ENCODE assay signal across 1 cellular context in the genomic region with DNA sequence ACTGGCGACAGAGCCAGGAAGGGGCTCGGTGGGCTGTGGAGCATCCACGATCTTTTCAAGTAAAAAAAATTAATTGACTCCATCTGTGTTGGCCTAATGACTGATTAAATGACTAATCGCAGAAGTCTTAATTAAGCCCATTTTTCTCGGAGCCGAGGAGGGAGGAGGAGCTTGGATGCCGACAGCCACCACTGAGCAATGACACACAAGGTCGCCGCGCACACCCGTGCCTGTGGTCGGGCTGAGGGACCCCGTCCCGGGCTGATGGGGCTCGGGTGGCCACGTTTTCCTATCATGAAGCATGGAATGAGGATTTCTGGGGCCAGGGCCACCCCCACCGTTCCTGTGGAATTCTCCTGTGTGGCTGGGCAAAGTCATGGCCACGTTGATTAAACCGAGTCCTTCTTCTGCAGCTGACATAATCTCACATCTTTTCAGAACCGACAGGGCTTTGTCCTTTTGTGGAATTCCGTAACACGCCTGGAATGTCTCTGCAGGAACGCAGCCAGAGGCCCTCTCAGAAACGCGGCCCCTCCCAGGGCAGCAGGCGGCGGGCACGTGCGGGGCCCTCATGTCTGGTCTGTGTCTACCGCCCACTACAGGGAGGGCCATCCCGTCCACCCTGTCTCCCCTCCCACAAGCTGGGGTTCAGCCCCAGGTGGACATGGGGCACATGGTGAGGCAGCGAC.
A peak's percentile ranks its signal among the peaks of the same experiment; 100 is the strongest.
TF ChIP-seq lines count a peak whose summit lies in the region.

No MANE protein-coding gene starts in this region.

TF ChIP-seq in HepG2, 621 proteins besides CTCF, POLR2A, EP300 and RAD21 (continued from another document and continues in another):
- TF ChIP-seq, protein P1, sequence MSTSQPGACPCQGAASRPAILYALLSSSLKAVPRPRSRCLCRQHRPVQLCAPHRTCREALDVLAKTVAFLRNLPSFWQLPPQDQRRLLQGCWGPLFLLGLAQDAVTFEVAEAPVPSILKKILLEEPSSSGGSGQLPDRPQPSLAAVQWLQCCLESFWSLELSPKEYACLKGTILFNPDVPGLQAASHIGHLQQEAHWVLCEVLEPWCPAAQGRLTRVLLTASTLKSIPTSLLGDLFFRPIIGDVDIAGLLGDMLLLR (CRISPR knock-in tag; IDR thresholded peaks at IDR 0.05) = no peak
- TF ChIP-seq, protein P2, sequence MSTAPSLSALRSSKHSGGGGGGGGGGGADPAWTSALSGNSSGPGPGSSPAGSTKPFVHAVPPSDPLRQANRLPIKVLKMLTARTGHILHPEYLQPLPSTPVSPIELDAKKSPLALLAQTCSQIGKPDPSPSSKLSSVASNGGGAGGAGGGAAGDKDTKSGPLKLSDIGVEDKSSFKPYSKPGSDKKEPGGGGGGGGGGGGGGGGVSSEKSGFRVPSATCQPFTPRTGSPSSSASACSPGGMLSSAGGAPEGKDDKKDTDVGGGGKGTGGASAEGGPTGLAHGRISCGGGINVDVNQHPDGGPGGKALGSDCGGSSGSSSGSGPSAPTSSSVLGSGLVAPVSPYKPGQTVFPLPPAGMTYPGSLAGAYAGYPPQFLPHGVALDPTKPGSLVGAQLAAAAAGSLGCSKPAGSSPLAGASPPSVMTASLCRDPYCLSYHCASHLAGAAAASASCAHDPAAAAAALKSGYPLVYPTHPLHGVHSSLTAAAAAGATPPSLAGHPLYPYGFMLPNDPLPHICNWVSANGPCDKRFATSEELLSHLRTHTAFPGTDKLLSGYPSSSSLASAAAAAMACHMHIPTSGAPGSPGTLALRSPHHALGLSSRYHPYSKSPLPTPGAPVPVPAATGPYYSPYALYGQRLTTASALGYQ (CRISPR knock-in tag; IDR thresholded peaks at IDR 0.05) = no peak
- no peak for TF ChIP-seq KMT2A (CRISPR knock-in tag; IDR thresholded peaks at IDR 0.05)
- TF ChIP-seq NR2C2 (CRISPR knock-in tag; IDR thresholded peaks at IDR 0.05; ENCODE audit: borderline replicate concordance) = no peak
- TF ChIP-seq MTA3 (CRISPR knock-in tag; IDR thresholded peaks at IDR 0.05) = no peak
- TF ChIP-seq, protein P3, sequence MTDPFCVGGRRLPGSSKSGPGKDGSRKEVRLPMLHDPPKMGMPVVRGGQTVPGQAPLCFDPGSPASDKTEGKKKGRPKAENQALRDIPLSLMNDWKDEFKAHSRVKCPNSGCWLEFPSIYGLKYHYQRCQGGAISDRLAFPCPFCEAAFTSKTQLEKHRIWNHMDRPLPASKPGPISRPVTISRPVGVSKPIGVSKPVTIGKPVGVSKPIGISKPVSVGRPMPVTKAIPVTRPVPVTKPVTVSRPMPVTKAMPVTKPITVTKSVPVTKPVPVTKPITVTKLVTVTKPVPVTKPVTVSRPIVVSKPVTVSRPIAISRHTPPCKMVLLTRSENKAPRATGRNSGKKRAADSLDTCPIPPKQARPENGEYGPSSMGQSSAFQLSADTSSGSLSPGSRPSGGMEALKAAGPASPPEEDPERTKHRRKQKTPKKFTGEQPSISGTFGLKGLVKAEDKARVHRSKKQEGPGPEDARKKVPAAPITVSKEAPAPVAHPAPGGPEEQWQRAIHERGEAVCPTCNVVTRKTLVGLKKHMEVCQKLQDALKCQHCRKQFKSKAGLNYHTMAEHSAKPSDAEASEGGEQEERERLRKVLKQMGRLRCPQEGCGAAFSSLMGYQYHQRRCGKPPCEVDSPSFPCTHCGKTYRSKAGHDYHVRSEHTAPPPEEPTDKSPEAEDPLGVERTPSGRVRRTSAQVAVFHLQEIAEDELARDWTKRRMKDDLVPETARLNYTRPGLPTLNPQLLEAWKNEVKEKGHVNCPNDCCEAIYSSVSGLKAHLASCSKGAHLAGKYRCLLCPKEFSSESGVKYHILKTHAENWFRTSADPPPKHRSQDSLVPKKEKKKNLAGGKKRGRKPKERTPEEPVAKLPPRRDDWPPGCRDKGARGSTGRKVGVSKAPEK (CRISPR knock-in tag; IDR thresholded peaks at IDR 0.05; ENCODE audit: borderline replicate concordance) = peak; percentile 69; the same call in 1 of the 2 replicates
- TF ChIP-seq, protein P4, sequence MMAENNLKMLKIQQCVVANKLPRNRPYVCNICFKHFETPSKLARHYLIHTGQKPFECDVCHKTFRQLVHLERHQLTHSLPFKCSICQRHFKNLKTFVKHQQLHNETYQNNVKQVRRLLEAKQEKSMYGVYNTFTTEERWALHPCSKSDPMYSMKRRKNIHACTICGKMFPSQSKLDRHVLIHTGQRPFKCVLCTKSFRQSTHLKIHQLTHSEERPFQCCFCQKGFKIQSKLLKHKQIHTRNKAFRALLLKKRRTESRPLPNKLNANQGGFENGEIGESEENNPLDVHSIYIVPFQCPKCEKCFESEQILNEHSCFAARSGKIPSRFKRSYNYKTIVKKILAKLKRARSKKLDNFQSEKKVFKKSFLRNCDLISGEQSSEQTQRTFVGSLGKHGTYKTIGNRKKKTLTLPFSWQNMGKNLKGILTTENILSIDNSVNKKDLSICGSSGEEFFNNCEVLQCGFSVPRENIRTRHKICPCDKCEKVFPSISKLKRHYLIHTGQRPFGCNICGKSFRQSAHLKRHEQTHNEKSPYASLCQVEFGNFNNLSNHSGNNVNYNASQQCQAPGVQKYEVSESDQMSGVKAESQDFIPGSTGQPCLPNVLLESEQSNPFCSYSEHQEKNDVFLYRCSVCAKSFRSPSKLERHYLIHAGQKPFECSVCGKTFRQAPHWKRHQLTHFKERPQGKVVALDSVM (CRISPR knock-in tag; IDR thresholded peaks at IDR 0.05) = no peak
- TF ChIP-seq, protein P5, sequence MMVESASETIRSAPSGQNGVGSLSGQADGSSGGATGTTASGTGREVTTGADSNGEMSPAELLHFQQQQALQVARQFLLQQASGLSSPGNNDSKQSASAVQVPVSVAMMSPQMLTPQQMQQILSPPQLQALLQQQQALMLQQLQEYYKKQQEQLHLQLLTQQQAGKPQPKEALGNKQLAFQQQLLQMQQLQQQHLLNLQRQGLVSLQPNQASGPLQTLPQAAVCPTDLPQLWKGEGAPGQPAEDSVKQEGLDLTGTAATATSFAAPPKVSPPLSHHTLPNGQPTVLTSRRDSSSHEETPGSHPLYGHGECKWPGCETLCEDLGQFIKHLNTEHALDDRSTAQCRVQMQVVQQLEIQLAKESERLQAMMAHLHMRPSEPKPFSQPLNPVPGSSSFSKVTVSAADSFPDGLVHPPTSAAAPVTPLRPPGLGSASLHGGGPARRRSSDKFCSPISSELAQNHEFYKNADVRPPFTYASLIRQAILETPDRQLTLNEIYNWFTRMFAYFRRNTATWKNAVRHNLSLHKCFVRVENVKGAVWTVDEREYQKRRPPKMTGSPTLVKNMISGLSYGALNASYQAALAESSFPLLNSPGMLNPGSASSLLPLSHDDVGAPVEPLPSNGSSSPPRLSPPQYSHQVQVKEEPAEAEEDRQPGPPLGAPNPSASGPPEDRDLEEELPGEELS (CRISPR knock-in tag; IDR thresholded peaks at IDR 0.05) = no peak
- TF ChIP-seq ATF1 (CRISPR knock-in tag; IDR thresholded peaks at IDR 0.05) = no peak
- no peak for TF ChIP-seq DDIT3 (CRISPR knock-in tag; IDR thresholded peaks at IDR 0.05)
- TF ChIP-seq, protein P6, sequence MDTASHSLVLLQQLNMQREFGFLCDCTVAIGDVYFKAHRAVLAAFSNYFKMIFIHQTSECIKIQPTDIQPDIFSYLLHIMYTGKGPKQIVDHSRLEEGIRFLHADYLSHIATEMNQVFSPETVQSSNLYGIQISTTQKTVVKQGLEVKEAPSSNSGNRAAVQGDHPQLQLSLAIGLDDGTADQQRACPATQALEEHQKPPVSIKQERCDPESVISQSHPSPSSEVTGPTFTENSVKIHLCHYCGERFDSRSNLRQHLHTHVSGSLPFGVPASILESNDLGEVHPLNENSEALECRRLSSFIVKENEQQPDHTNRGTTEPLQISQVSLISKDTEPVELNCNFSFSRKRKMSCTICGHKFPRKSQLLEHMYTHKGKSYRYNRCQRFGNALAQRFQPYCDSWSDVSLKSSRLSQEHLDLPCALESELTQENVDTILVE (CRISPR knock-in tag; IDR thresholded peaks at IDR 0.05) = no peak
- no peak for TF ChIP-seq ZNF367 (CRISPR knock-in tag; IDR thresholded peaks at IDR 0.05; ENCODE audit: borderline replicate concordance)
- TF ChIP-seq ZKSCAN5 (CRISPR knock-in tag; IDR thresholded peaks at IDR 0.05) = no peak
- TF ChIP-seq HNF4G (IDR thresholded peaks at IDR 0.05; ENCODE audit: borderline replicate concordance, low read depth, low read length) = no peak
- TF ChIP-seq HNF4G (CRISPR knock-in tag; IDR thresholded peaks at IDR 0.05; ENCODE audit: borderline replicate concordance, low read depth) = no peak
- no peak for TF ChIP-seq HNRNPK (IDR thresholded peaks at IDR 0.05; ENCODE audit: low read depth, low read length, poor library complexity, severe bottlenecking)
- no peak for TF ChIP-seq SAFB2 (CRISPR knock-in tag; IDR thresholded peaks at IDR 0.05; ENCODE audit: borderline replicate concordance, low read depth)
- no peak for TF ChIP-seq RAD51 (IDR thresholded peaks at IDR 0.05; ENCODE audit: borderline replicate concordance)
- no peak for TF ChIP-seq SMAD3 (CRISPR knock-in tag; IDR thresholded peaks at IDR 0.05)
- TF ChIP-seq ZNF670 (CRISPR knock-in tag; IDR thresholded peaks at IDR 0.05; ENCODE audit: borderline replicate concordance) = no peak
- TF ChIP-seq, protein P7, sequence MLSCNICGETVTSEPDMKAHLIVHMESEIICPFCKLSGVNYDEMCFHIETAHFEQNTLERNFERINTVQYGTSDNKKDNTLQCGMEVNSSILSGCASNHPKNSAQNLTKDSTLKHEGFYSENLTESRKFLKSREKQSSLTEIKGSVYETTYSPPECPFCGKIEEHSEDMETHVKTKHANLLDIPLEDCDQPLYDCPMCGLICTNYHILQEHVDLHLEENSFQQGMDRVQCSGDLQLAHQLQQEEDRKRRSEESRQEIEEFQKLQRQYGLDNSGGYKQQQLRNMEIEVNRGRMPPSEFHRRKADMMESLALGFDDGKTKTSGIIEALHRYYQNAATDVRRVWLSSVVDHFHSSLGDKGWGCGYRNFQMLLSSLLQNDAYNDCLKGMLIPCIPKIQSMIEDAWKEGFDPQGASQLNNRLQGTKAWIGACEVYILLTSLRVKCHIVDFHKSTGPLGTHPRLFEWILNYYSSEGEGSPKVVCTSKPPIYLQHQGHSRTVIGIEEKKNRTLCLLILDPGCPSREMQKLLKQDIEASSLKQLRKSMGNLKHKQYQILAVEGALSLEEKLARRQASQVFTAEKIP (CRISPR knock-in tag; IDR thresholded peaks at IDR 0.05; ENCODE audit: borderline replicate concordance) = no peak
- 0 out of 2 replicates have a peak, but pooled peaks have one; percentile 41 for TF ChIP-seq TFDP1 (CRISPR knock-in tag; IDR thresholded peaks at IDR 0.05; ENCODE audit: borderline replicate concordance)
- TF ChIP-seq ARID4A (CRISPR knock-in tag; IDR thresholded peaks at IDR 0.05; ENCODE audit: borderline replicate concordance) = peak; percentile 17; the same call in 1 of the 2 replicates
- no peak for TF ChIP-seq CREBL2 (CRISPR knock-in tag; IDR thresholded peaks at IDR 0.05; ENCODE audit: borderline replicate concordance)
- no peak for TF ChIP-seq HHEX (CRISPR knock-in tag; IDR thresholded peaks at IDR 0.05)
- no peak for TF ChIP-seq FOXK1 (CRISPR knock-in tag; IDR thresholded peaks at IDR 0.05; ENCODE audit: borderline replicate concordance, low read depth)
- no peak for TF ChIP-seq PBX2 (CRISPR knock-in tag; IDR thresholded peaks at IDR 0.05)
- no peak for TF ChIP-seq ZNF232 (CRISPR knock-in tag; IDR thresholded peaks at IDR 0.05; ENCODE audit: borderline replicate concordance)
